8 cellular contexts compared by ENCODE assay signal in genomic region chr2:129849559-129850160, GRCh38.
DNase-seq lines count a peak whose midpoint lies in the region; ATAC-seq, FAIRE-seq and TF ChIP-seq lines count a peak whose summit lies in the region.

No MANE protein-coding gene starts in this region.

- FAIRE-seq in TTC549 (lab: Jason Lieb, UNC) (peak; percentile 98), frontal cortex (lab: Jason Lieb, UNC) (peak; percentile 89)

- no peak overlapping the region for H3K27ac ChIP-seq in prostate gland

- TF ChIP-seq POLR2A in prostate gland (IDR thresholded peaks at IDR 0.05), result no peak

- peak; percentile 38 to 82 (median 73) for TF ChIP-seq CTCF in prostate gland (IDR thresholded peaks at IDR 0.05)

- peak; percentile 72 for ATAC-seq in HG02623 (IDR thresholded peaks at IDR 0.05; ENCODE audit: unreplicated experiment)

- peak; percentile 32 for DNase-seq in activated T-cell treated with anti-CD3 and anti-CD28 coated beads, Interleukin-2, amount 50 U/mL, for 24 hours
- no peak for DNase-seq in activated T-cell treated with anti-CD3 and anti-CD28 coated beads, Interleukin-2, amount 50 U/mL, for 48 hours
- DNase-seq in NCI-H146 (lab: John Stamatoyannopoulos, UW), result peak; percentile 47
- DNase-seq in frontal cortex (ENCODE audit: low spot score in 2 of 2), result peak in 1 of 2 donors; percentile 41
- no peak for DNase-seq in prostate gland (ENCODE audit: low spot score)
- DNase-seq in stimulated activated CD4-positive, alpha-beta T cell treated with anti-CD3 and anti-CD28 coated beads, Interleukin-15, amount 100 ng/mL, for 24 hours, result no peak

- peaks cover 23% of the 10 kb centered on the region for H3K27me3 Mint-ChIP-seq in activated T-cell treated with anti-CD3 and anti-CD28 coated beads, Interleukin-2, amount 50 U/mL, for 24 hours

- 17% methylated on average over 6 of the region's 6 CpGs for WGBS in prostate gland

- no peak overlapping the region for H3K27ac Mint-ChIP-seq in activated T-cell treated with anti-CD3 and anti-CD28 coated beads, Interleukin-2, amount 50 U/mL, for 24 hours

- no peaks in the 10 kb centered on the region for H3K36me3 Mint-ChIP-seq in activated T-cell treated with anti-CD3 and anti-CD28 coated beads, Interleukin-2, amount 50 U/mL, for 24 hours (ENCODE audit: low read depth)

- H3K9me3 Mint-ChIP-seq in activated T-cell treated with anti-CD3 and anti-CD28 coated beads, Interleukin-2, amount 50 U/mL, for 24 hours, result no peaks in the 10 kb centered on the region

- H3K4me1 Mint-ChIP-seq in activated T-cell treated with anti-CD3 and anti-CD28 coated beads, Interleukin-2, amount 50 U/mL, for 24 hours (ENCODE audit: low read depth), result no peaks in the 10 kb centered on the region

- H3K4me3 Mint-ChIP-seq in activated T-cell treated with anti-CD3 and anti-CD28 coated beads, Interleukin-2, amount 50 U/mL, for 24 hours, result no peak overlapping the region

- intact Hi-C loops in prostate gland (cut with DNase I), result loop anchor here (5.0 kb wide), 1 partner anchor 1112 kb away; no protein-coding TSS in a partner anchor

- no peaks in the 10 kb centered on the region for H3K27me3 ChIP-seq in prostate gland (replicated peaks; ENCODE audit: insufficient read depth)

- no peaks in the 10 kb centered on the region for H3K36me3 ChIP-seq in prostate gland

- no peaks in the 10 kb centered on the region for H3K9me3 ChIP-seq in prostate gland

- H3K4me1 ChIP-seq in prostate gland (replicated peaks), result no peaks in the 10 kb centered on the region

- H3K4me3 ChIP-seq in prostate gland, result no peak overlapping the region

Comparison
In these comparisons a context has a peak if more than half of its experiments do, and no peak if none do; other contexts are left out.
1. DNase-seq: peak in activated T-cell treated with anti-CD3 and anti-CD28 coated beads, Interleukin-2, amount 50 U/mL, for 24 hours (single experiment) and NCI-H146 (single experiment); none in activated T-cell treated with anti-CD3 and anti-CD28 coated beads, Interleukin-2, amount 50 U/mL, for 48 hours (0 of 2), prostate gland (single experiment) and stimulated activated CD4-positive, alpha-beta T cell treated with anti-CD3 and anti-CD28 coated beads, Interleukin-15, amount 100 ng/mL, for 24 hours (single experiment).